In the genomic region with DNA sequence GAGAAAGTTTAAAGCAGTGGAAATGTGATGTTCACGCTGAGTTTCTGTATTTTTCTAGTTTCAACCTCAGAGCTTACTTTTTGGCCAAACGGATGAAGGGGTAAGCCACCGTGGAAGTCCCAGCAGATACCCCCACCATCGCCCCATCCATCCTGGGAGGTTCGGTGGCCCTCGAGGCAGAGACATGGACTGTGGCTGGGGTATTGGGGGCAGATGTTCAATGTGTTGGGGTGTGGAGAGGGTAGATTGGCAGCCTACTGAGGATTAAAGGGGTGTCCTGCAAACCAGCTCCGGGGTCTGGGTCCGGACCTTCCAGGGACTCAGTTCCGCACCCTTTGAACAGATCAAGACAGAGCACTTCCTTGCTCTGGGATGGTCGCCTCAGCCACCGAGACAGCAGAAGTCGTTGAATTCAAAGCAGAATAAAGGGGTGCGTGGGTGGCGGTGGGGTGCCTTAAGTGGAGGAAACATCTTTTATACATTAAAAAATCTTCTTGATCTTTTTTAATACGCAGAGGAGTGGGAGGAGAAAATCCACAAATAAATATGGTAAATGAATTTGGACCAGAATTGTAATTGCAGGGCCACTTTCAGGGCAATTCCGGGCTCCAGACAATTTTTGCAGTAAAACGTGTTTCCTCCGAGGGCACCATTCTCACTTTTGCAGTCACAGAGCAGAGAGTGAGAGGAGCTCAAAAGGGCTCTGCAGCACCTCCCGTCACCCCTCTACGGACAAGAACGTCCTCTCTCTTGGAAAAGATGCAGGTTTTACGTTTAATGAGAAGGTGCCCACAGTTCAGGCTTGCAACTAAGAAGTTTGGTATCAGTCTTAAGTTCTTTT, we compare ENCODE assay signal across 2 cellular contexts.
TF ChIP-seq lines count a peak whose summit lies in the region.

No MANE protein-coding gene starts in this region.

TF ChIP-seq in GM12891, 5 proteins besides CTCF, POLR2A, EP300 and RAD21:
- TF ChIP-seq TAF1 (IDR thresholded peaks at IDR 0.05; ENCODE audit: low read depth, low read length) (no peak), SPI1 (IDR thresholded peaks at IDR 0.05; ENCODE audit: low read depth, low read length) (peak; percentile 28; the same call in 1 of the 2 replicates)

TF ChIP-seq in GM12878, 131 proteins besides CTCF, POLR2A, EP300 and RAD21 (continues in another document):
- TF ChIP-seq SMARCA5 (IDR thresholded peaks at IDR 0.05) (no peak), TBL1XR1 (IDR thresholded peaks at IDR 0.05; ENCODE audit: low read depth, low read length) (0 out of 2 replicates have a peak, but pooled peaks have one; percentile 1), BCL11A (IDR thresholded peaks at IDR 0.05; ENCODE audit: low read depth, low read length) (no peak), TCF3 (IDR thresholded peaks at IDR 0.05; ENCODE audit: borderline replicate concordance, insufficient read depth, low read depth, low read length) (no peak), FOXM1 (IDR thresholded peaks at IDR 0.05; ENCODE audit: low read depth, low read length) (no peak), NFIC (IDR thresholded peaks at IDR 0.05; ENCODE audit: low read depth, low read length) (peak; percentile 20; the same call in 1 of the 2 replicates), MTA3 (IDR thresholded peaks at IDR 0.05; ENCODE audit: borderline replicate concordance, low read length) (0 out of 2 replicates have a peak, but pooled peaks have one; percentile 5), PAX5 (IDR thresholded peaks at IDR 0.05; ENCODE audit: borderline replicate concordance, low read depth, low read length) (no peak), IRF4 (IDR thresholded peaks at IDR 0.05; ENCODE audit: low read depth, low read length) (no peak), HDAC2 (IDR thresholded peaks at IDR 0.05) (no peak), RUNX3 (IDR thresholded peaks at IDR 0.05; ENCODE audit: low read length) (peak; percentile 37; the same call in 1 of the 2 replicates), SPI1 (IDR thresholded peaks at IDR 0.05; ENCODE audit: borderline replicate concordance, insufficient read depth, low read depth, low read length) (0 out of 2 replicates have a peak, but pooled peaks have one; percentile 27), STAT1 (conservative IDR thresholded peaks at IDR 0.05) (no peak), CHD2 (IDR thresholded peaks at IDR 0.05; ENCODE audit: borderline replicate concordance, low read depth, low read length) (no peak), CREB1 (IDR thresholded peaks at IDR 0.05; ENCODE audit: low read depth) (0 out of 2 replicates have a peak, but pooled peaks have one; percentile 9), ZNF622 (IDR thresholded peaks at IDR 0.05) (no peak), NR2C2 (IDR thresholded peaks at IDR 0.05; ENCODE audit: borderline replicate concordance, control insufficient read depth, insufficient read length, low read depth) (no peak), TCF7 (IDR thresholded peaks at IDR 0.05; ENCODE audit: borderline replicate concordance) (no peak), JUND (IDR thresholded peaks at IDR 0.05; ENCODE audit: low read depth, low read length) (no peak), ZNF24 (IDR thresholded peaks at IDR 0.05) (no peak), KDM1A (IDR thresholded peaks at IDR 0.05; ENCODE audit: borderline replicate concordance) (no peak), IKZF2 (IDR thresholded peaks at IDR 0.05) (no peak), STAT3 (IDR thresholded peaks at IDR 0.05; ENCODE audit: low read depth, low read length) (no peak), MYC (IDR thresholded peaks at IDR 0.05; ENCODE audit: insufficient read depth, insufficient read length, insufficient replicate concordance, low read length, severe bottlenecking) (no peak), CBFB (IDR thresholded peaks at IDR 0.05; ENCODE audit: low read depth) (0 out of 2 replicates have a peak, but pooled peaks have one; percentile 29), CEBPB (IDR thresholded peaks at IDR 0.05; ENCODE audit: borderline replicate concordance in 1 of 2, low read depth in 2 of 2, low read length in 2 of 2) (no peak)
- TF ChIP-seq, protein P1, sequence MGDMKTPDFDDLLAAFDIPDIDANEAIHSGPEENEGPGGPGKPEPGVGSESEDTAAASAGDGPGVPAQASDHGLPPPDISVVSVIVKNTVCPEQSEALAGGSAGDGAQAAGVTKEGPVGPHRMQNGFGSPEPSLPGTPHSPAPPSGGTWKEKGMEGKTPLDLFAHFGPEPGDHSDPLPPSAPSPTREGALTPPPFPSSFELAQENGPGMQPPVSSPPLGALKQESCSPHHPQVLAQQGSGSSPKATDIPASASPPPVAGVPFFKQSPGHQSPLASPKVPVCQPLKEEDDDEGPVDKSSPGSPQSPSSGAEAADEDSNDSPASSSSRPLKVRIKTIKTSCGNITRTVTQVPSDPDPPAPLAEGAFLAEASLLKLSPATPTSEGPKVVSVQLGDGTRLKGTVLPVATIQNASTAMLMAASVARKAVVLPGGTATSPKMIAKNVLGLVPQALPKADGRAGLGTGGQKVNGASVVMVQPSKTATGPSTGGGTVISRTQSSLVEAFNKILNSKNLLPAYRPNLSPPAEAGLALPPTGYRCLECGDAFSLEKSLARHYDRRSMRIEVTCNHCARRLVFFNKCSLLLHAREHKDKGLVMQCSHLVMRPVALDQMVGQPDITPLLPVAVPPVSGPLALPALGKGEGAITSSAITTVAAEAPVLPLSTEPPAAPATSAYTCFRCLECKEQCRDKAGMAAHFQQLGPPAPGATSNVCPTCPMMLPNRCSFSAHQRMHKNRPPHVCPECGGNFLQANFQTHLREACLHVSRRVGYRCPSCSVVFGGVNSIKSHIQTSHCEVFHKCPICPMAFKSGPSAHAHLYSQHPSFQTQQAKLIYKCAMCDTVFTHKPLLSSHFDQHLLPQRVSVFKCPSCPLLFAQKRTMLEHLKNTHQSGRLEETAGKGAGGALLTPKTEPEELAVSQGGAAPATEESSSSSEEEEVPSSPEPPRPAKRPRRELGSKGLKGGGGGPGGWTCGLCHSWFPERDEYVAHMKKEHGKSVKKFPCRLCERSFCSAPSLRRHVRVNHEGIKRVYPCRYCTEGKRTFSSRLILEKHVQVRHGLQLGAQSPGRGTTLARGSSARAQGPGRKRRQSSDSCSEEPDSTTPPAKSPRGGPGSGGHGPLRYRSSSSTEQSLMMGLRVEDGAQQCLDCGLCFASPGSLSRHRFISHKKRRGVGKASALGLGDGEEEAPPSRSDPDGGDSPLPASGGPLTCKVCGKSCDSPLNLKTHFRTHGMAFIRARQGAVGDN (IDR thresholded peaks at IDR 0.05): no peak
- TF ChIP-seq, protein P2, sequence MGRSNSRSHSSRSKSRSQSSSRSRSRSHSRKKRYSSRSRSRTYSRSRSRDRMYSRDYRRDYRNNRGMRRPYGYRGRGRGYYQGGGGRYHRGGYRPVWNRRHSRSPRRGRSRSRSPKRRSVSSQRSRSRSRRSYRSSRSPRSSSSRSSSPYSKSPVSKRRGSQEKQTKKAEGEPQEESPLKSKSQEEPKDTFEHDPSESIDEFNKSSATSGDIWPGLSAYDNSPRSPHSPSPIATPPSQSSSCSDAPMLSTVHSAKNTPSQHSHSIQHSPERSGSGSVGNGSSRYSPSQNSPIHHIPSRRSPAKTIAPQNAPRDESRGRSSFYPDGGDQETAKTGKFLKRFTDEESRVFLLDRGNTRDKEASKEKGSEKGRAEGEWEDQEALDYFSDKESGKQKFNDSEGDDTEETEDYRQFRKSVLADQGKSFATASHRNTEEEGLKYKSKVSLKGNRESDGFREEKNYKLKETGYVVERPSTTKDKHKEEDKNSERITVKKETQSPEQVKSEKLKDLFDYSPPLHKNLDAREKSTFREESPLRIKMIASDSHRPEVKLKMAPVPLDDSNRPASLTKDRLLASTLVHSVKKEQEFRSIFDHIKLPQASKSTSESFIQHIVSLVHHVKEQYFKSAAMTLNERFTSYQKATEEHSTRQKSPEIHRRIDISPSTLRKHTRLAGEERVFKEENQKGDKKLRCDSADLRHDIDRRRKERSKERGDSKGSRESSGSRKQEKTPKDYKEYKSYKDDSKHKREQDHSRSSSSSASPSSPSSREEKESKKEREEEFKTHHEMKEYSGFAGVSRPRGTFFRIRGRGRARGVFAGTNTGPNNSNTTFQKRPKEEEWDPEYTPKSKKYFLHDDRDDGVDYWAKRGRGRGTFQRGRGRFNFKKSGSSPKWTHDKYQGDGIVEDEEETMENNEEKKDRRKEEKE (IDR thresholded peaks at IDR 0.05): no peak
- TF ChIP-seq, protein P3, sequence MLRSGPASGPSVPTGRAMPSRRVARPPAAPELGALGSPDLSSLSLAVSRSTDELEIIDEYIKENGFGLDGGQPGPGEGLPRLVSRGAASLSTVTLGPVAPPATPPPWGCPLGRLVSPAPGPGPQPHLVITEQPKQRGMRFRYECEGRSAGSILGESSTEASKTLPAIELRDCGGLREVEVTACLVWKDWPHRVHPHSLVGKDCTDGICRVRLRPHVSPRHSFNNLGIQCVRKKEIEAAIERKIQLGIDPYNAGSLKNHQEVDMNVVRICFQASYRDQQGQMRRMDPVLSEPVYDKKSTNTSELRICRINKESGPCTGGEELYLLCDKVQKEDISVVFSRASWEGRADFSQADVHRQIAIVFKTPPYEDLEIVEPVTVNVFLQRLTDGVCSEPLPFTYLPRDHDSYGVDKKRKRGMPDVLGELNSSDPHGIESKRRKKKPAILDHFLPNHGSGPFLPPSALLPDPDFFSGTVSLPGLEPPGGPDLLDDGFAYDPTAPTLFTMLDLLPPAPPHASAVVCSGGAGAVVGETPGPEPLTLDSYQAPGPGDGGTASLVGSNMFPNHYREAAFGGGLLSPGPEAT (IDR thresholded peaks at IDR 0.05; ENCODE audit: low read depth): 0 out of 2 replicates have a peak, but pooled peaks have one; percentile 11
- TF ChIP-seq, protein P4, sequence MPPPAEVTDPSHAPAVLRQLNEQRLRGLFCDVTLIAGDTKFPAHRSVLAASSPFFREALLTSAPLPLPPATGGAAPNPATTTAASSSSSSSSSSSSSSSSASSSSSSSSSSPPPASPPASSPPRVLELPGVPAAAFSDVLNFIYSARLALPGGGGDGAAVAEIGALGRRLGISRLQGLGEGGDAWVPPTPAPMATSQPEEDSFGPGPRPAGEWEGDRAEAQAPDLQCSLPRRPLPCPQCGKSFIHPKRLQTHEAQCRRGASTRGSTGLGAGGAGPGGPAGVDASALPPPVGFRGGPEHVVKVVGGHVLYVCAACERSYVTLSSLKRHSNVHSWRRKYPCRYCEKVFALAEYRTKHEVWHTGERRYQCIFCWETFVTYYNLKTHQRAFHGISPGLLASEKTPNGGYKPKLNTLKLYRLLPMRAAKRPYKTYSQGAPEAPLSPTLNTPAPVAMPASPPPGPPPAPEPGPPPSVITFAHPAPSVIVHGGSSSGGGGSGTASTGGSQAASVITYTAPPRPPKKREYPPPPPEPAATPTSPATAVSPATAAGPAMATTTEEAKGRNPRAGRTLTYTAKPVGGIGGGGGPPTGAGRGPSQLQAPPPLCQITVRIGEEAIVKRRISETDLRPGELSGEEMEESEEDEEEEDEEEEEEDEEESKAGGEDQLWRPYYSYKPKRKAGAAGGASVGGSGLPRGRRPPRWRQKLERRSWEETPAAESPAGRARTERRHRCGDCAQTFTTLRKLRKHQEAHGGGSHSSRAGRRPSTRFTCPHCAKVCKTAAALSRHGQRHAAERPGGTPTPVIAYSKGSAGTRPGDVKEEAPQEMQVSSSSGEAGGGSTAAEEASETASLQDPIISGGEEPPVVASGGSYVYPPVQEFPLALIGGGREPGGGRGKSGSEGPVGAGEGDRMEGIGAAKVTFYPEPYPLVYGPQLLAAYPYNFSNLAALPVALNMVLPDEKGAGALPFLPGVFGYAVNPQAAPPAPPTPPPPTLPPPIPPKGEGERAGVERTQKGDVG (CRISPR knock-in tag; IDR thresholded peaks at IDR 0.05): no peak
- TF ChIP-seq, protein P5, sequence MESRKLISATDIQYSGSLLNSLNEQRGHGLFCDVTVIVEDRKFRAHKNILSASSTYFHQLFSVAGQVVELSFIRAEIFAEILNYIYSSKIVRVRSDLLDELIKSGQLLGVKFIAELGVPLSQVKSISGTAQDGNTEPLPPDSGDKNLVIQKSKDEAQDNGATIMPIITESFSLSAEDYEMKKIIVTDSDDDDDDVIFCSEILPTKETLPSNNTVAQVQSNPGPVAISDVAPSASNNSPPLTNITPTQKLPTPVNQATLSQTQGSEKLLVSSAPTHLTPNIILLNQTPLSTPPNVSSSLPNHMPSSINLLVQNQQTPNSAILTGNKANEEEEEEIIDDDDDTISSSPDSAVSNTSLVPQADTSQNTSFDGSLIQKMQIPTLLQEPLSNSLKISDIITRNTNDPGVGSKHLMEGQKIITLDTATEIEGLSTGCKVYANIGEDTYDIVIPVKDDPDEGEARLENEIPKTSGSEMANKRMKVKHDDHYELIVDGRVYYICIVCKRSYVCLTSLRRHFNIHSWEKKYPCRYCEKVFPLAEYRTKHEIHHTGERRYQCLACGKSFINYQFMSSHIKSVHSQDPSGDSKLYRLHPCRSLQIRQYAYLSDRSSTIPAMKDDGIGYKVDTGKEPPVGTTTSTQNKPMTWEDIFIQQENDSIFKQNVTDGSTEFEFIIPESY (IDR thresholded peaks at IDR 0.05): no peak
- TF ChIP-seq, protein P6, sequence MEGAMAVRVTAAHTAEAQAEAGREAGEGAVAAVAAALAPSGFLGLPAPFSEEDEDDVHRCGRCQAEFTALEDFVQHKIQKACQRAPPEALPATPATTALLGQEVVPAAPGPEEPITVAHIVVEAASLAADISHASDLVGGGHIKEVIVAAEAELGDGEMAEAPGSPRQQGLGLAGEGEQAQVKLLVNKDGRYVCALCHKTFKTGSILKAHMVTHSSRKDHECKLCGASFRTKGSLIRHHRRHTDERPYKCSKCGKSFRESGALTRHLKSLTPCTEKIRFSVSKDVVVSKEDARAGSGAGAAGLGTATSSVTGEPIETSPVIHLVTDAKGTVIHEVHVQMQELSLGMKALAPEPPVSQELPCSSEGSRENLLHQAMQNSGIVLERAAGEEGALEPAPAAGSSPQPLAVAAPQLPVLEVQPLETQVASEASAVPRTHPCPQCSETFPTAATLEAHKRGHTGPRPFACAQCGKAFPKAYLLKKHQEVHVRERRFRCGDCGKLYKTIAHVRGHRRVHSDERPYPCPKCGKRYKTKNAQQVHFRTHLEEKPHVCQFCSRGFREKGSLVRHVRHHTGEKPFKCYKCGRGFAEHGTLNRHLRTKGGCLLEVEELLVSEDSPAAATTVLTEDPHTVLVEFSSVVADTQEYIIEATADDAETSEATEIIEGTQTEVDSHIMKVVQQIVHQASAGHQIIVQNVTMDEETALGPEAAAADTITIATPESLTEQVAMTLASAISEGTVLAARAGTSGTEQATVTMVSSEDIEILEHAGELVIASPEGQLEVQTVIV (IDR thresholded peaks at IDR 0.05; ENCODE audit: borderline replicate concordance, partially characterized antibody): no peak
- TF ChIP-seq, protein P7, sequence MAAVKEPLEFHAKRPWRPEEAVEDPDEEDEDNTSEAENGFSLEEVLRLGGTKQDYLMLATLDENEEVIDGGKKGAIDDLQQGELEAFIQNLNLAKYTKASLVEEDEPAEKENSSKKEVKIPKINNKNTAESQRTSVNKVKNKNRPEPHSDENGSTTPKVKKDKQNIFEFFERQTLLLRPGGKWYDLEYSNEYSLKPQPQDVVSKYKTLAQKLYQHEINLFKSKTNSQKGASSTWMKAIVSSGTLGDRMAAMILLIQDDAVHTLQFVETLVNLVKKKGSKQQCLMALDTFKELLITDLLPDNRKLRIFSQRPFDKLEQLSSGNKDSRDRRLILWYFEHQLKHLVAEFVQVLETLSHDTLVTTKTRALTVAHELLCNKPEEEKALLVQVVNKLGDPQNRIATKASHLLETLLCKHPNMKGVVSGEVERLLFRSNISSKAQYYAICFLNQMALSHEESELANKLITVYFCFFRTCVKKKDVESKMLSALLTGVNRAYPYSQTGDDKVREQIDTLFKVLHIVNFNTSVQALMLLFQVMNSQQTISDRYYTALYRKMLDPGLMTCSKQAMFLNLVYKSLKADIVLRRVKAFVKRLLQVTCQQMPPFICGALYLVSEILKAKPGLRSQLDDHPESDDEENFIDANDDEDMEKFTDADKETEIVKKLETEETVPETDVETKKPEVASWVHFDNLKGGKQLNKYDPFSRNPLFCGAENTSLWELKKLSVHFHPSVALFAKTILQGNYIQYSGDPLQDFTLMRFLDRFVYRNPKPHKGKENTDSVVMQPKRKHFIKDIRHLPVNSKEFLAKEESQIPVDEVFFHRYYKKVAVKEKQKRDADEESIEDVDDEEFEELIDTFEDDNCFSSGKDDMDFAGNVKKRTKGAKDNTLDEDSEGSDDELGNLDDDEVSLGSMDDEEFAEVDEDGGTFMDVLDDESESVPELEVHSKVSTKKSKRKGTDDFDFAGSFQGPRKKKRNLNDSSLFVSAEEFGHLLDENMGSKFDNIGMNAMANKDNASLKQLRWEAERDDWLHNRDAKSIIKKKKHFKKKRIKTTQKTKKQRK (IDR thresholded peaks at IDR 0.05; ENCODE audit: low read depth, low read length): no peak
